Comparison of ENCODE assay signal across 24 cellular contexts in genomic region chr2:152541712-152542111, GRCh38.
DNase-seq lines count a peak whose midpoint lies in the region; ATAC-seq and TF ChIP-seq lines count a peak whose summit lies in the region.
"Had no signal": no experiment of that assay in that cellular context is flagged by ENCODE, and none has a peak within 500 bp of the region (broad histone marks: within the 10 kb centered on the region; RNA-seq: fewer than 3 reads in every experiment).

No MANE protein-coding gene starts in this region.

- in situ Hi-C loops in transverse colon (cut with MboI; ENCODE audit: low pct_ligation_motif_present in 1 of 4, low pct_unique_long_range_greater_than_20kb in 1 of 4, low sequenced_read_pairs in 3 of 4), result no loop called here

- H3K4me1 ChIP-seq in PC-9 (replicated peaks; ENCODE audit: insufficient read depth), result peaks cover 37% of the 10 kb centered on the region
- peaks cover 3 to 30% (median 19%) of the 10 kb centered on the region in 4 donors for H3K4me1 ChIP-seq in transverse colon
- peaks cover 22% of the 10 kb centered on the region for H3K4me1 ChIP-seq in ovary (ENCODE audit: insufficient read depth)
- H3K4me1 ChIP-seq: pancreas had no signal

- H3F3A ChIP-seq in PC-9 (ENCODE audit: insufficient read depth, low read depth), result peaks cover 34% of the 10 kb centered on the region

- ATAC-seq in left colon, result peak; percentile 81

- CTCF ChIA-PET in PC-9 (lab: Charles Lee), result interaction anchor here (0.9 kb wide), 1 partner anchor 15 kb away, joined by 3 read pairs; no protein-coding TSS in a partner anchor

- H3K4me2 ChIP-seq in PC-9, result no peak overlapping the region

- TF ChIP-seq POLR2A in transverse colon (IDR thresholded peaks at IDR 0.05) (no peak), ovary (IDR thresholded peaks at IDR 0.05) (no peak)

- POLR2A ChIA-PET in PC-9 (lab: Charles Lee; ENCODE audit: unreplicated experiment), result no interaction called here

- intact Hi-C loops in PC-9 (cut with micrococcal nuclease; ENCODE audit: unreplicated experiment) (loop anchor here (2.0 to 5.0 kb wide), 2 partner anchors 43 to 204 kb away; partner anchors contain the start of gene FMNL2), left colon (cut with DNase I, micrococcal nuclease) (no loop called here), transverse colon (cut with DNase I; ENCODE audit: low total_unique reads) (no loop called here), ovary (cut with DNase I) (no loop called here)

- TF ChIP-seq EP300 in transverse colon (IDR thresholded peaks at IDR 0.05; ENCODE audit: low read depth) (no peak), ovary (IDR thresholded peaks at IDR 0.05) (no peak)

- H3K79me2 ChIP-seq in PC-9 (ENCODE audit: low read depth), result peaks cover 30% of the 10 kb centered on the region; the same call in 1 of the 2 replicates

- H3K36me3 ChIP-seq in PC-9 (ENCODE audit: low read depth), result no peaks in the 10 kb centered on the region
- no peaks in the 10 kb centered on the region for H3K36me3 ChIP-seq in transverse colon
- no peaks in the 10 kb centered on the region for H3K36me3 ChIP-seq in ovary
- H3K36me3 ChIP-seq: pancreas, suprapubic skin had no signal

- H3K27me3 ChIP-seq in PC-9 (ENCODE audit: insufficient read depth, low read depth) (no peaks in the 10 kb centered on the region), transverse colon (no peaks in the 10 kb centered on the region), ovary (no peaks in the 10 kb centered on the region)
- H3K27me3 ChIP-seq: esophagus muscularis mucosa, pancreas, suprapubic skin had no signal

- H3K4me3 ChIP-seq in PC-9 (no peak overlapping the region), transverse colon (no peak overlapping the region), ovary (no peak overlapping the region)
- H3K4me3 ChIP-seq: esophagus muscularis mucosa, pancreas, suprapubic skin had no signal

- H2AFZ ChIP-seq in PC-9, result no peak overlapping the region

- TF ChIP-seq CTCF in PC-9 (conservative IDR thresholded peaks at IDR 0.05), result no peak
- no peak for TF ChIP-seq CTCF in transverse colon (IDR thresholded peaks at IDR 0.05)
- TF ChIP-seq CTCF in ovary (IDR thresholded peaks at IDR 0.05), result no peak

- DNase-seq in NOMO-1 treated with DMSO at 0.1 percent for 48 hours (lab: John Stamatoyannopoulos, UW; ENCODE audit: unreplicated experiment) (peak; percentile 25), NOMO-1 treated with dmso at 0.1 percent for 144 hours (lab: John Stamatoyannopoulos, UW; ENCODE audit: unreplicated experiment) (no peak), PC-9 (no peak), left colon (no peak), transverse colon (no peak), DMS53 (lab: John Stamatoyannopoulos, UW) (no peak), ovary (no peak), NCI-H510A (lab: John Stamatoyannopoulos, UW) (no peak)
- DNase-seq: 8988T; activated T-cell treated with anti-CD3 and anti-CD28 coated beads, Interleukin-2, amount 50 U/mL, for 48 hours; CD4-positive, alpha-beta memory T cell; central memory CD4-positive, alpha-beta T cell; endodermal cell; foreskin fibroblast; H9; NCI-H1092; NCI-H1694 treated with DMSO at 0.1 percent for 48 hours; NCI-H446; NCI-H774; pancreas; small intestine; stimulated activated naive CD4-positive, alpha-beta T cell had no signal

- peak overlapping the region; percentile 78; the same call in 1 of the 2 replicates for H3K27ac ChIP-seq in PC-9
- peak overlapping the region; percentile 57 to 73 (median 66) for H3K27ac ChIP-seq in transverse colon
- H3K27ac ChIP-seq in ovary, result no peak overlapping the region
- H3K27ac ChIP-seq: pancreas, suprapubic skin had no signal

- no TSS peak for BruUV-seq in PC-9 (replicated peaks; lab: Mats Ljungman, UMichigan)

- H3K9me2 ChIP-seq in PC-9 (ENCODE audit: insufficient read depth), result no peaks in the 10 kb centered on the region

- no peaks in the 10 kb centered on the region for H4K20me1 ChIP-seq in PC-9 (ENCODE audit: insufficient read depth)

- H3K9me3 ChIP-seq in PC-9 (ENCODE audit: insufficient read depth, low read depth) (no peaks in the 10 kb centered on the region), transverse colon (no peaks in the 10 kb centered on the region), ovary (no peaks in the 10 kb centered on the region)
- H3K9me3 ChIP-seq: esophagus muscularis mucosa, pancreas, suprapubic skin had no signal

- WGBS in transverse colon (ENCODE audit: low coverage in 1 of 2), 2 donors, result 33 to 39% methylated on average over 2 to 3 of the region's 3 CpGs
- 84 to 95% (median 86%) methylated on average over 3 of the region's 3 CpGs for WGBS in ovary, 3 donors

Comparison
In these comparisons a context has a peak if more than half of its experiments do, and no peak if none do; other contexts are left out.
1. H3K27ac ChIP-seq: peak in PC-9 (single experiment) and transverse colon (4 of 4); none in ovary (0 of 2).